Comparison of ENCODE assay signal across 8 cellular contexts in the genomic region with DNA sequence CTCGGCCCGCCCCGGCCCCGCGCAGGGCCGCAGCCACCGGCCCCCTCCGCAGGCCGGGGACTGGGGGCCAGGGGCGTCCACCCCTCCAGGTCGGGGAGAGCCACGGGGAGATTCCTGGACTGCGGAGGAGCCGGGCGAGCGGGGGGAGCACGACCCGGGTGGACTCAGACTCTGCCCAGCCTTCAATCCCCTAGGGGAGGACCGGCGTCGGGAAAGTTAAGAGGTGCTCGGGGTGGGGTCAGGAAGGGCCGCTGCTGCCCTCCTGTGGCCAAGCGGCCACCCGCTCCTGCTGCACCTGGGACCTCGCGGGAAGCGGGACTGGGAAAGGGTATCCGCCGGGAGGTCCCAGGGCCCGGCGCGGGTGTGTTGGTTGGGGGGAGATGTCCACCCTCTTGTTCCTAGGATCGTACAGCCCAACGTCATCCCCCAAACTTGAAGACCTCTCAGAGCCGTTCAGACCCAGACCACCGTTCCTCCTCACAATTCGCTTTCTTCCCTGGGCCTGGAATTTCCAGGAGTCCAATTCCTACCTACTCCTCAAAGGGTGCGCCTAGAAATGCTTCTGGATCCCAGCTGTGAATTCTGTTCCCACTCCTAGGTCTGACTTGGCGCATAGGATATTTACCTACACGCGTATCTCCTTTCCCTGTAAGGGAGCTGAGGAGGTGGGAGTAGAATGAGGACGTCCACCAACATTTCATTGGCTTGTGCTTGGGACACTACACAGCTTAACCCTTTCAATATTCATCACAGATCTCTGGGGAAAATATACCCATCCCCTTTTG. TPM values are rescaled to one million over a fixed set of nuclear protein-coding genes. Genes with fewer than 3 reads are reported as not detected.
A peak's percentile ranks its signal among the peaks of the same experiment; 100 is the strongest.
DNase-seq lines count a peak whose midpoint lies in the region; ATAC-seq and TF ChIP-seq lines count a peak whose summit lies in the region.

No MANE protein-coding gene starts in this region.

- peak overlapping the region; percentile 81 for H3K4me3 Mint-ChIP-seq in activated naive CD4-positive, alpha-beta T cell treated with anti-CD3 and anti-CD28 coated beads, Interleukin-2, amount 10 ng/mL, durations not matched to agents 7 days and 5 days

- TF ChIP-seq POLR2A in gastroesophageal sphincter (IDR thresholded peaks at IDR 0.05) (no peak), tibial nerve (IDR thresholded peaks at IDR 0.05) (no peak)

- TF ChIP-seq EP300 in gastroesophageal sphincter (IDR thresholded peaks at IDR 0.05) (no peak), tibial nerve (IDR thresholded peaks at IDR 0.05) (peak; percentile 27 to 43)

- peak; percentile 94 for DNase-seq in GM03348 (ENCODE audit: low spot score)
- DNase-seq in H4 (ENCODE audit: low spot score): peak; percentile 77
- DNase-seq in LHCN-M2 (ENCODE audit: low read depth): peak; percentile 88
- peak; percentile 94 to 95 for DNase-seq in SJCRH30
- DNase-seq in activated naive CD4-positive, alpha-beta T cell treated with anti-CD3 and anti-CD28 coated beads, Interleukin-2, amount 10 ng/mL, durations not matched to agents 7 days and 5 days: peak; percentile 73
- peak; percentile 80 to 82 for DNase-seq in tibial nerve (ENCODE audit: low spot score in 2 of 2)

- CTCF ChIA-PET in activated naive CD4-positive, alpha-beta T cell treated with anti-CD3 and anti-CD28 coated beads, Interleukin-2, amount 10 ng/mL, durations not matched to agents 7 days and 5 days (lab: Charles Lee): interaction anchor here (0.7 to 5.9 kb wide), 13 partner anchors 8 to 365 kb away, joined by 3 to 49 read pairs (median 4); partner anchors contain the start of genes LRIG2, MOV10 and ST7L

- H3K4me1 ChIP-seq in SJCRH30 (peaks cover 17% of the 10 kb centered on the region; the same call in 1 of the 2 replicates), gastroesophageal sphincter (peaks cover 0 to 46% (median 26%) of the 10 kb centered on the region in 3 donors), neuron (ENCODE audit: insufficient read depth, low read length) (peaks cover 30% of the 10 kb centered on the region), tibial nerve (peaks cover 0 to 44% (median 27%) of the 10 kb centered on the region in 4 donors)

- H3K27me3 Mint-ChIP-seq in activated naive CD4-positive, alpha-beta T cell treated with anti-CD3 and anti-CD28 coated beads, Interleukin-2, amount 10 ng/mL, durations not matched to agents 7 days and 5 days: peaks cover 53% of the 10 kb centered on the region

- H2AFZ ChIP-seq in neuron (ENCODE audit: low read depth, low read length): no peak overlapping the region

- H3K27me3 ChIP-seq in SJCRH30: no peaks in the 10 kb centered on the region
- H3K27me3 ChIP-seq in gastroesophageal sphincter: no peaks in the 10 kb centered on the region
- peaks cover 30% of the 10 kb centered on the region for H3K27me3 ChIP-seq in neuron (ENCODE audit: insufficient read depth, low read length)
- H3K27me3 ChIP-seq in tibial nerve: no peaks in the 10 kb centered on the region

- TF ChIP-seq CTCF in gastroesophageal sphincter (IDR thresholded peaks at IDR 0.05) (peak in 3 of 4 experiments; percentile 88 to 97 (median 95)), tibial nerve (IDR thresholded peaks at IDR 0.05) (peak; percentile 93 to 97 (median 95))

- no peaks in the 10 kb centered on the region for H3K9me3 Mint-ChIP-seq in activated naive CD4-positive, alpha-beta T cell treated with anti-CD3 and anti-CD28 coated beads, Interleukin-2, amount 10 ng/mL, durations not matched to agents 7 days and 5 days

- H3K36me3 Mint-ChIP-seq in activated naive CD4-positive, alpha-beta T cell treated with anti-CD3 and anti-CD28 coated beads, Interleukin-2, amount 10 ng/mL, durations not matched to agents 7 days and 5 days: no peaks in the 10 kb centered on the region

- peak overlapping the region; percentile 91 for H3K4me3 ChIP-seq in SJCRH30
- H3K4me3 ChIP-seq in gastroesophageal sphincter: peak overlapping the region; percentile 94 to 97
- H3K4me3 ChIP-seq in neuron (ENCODE audit: low read length): peak overlapping the region; percentile 76
- H3K4me3 ChIP-seq in tibial nerve: peak overlapping the region; percentile 69 to 98 (median 97)

- peaks cover 41% of the 10 kb centered on the region for H3K4me1 Mint-ChIP-seq in activated naive CD4-positive, alpha-beta T cell treated with anti-CD3 and anti-CD28 coated beads, Interleukin-2, amount 10 ng/mL, durations not matched to agents 7 days and 5 days

- no peak overlapping the region for H3K27ac Mint-ChIP-seq in activated naive CD4-positive, alpha-beta T cell treated with anti-CD3 and anti-CD28 coated beads, Interleukin-2, amount 10 ng/mL, durations not matched to agents 7 days and 5 days

- H3K9me3 ChIP-seq in SJCRH30 (replicated peaks) (no peaks in the 10 kb centered on the region), gastroesophageal sphincter (no peaks in the 10 kb centered on the region), neuron (ENCODE audit: low read length) (no peaks in the 10 kb centered on the region), tibial nerve (no peaks in the 10 kb centered on the region)

- ATAC-seq in gastroesophageal sphincter: peak; percentile 85

- H3K36me3 ChIP-seq in SJCRH30: no peaks in the 10 kb centered on the region
- H3K36me3 ChIP-seq in gastroesophageal sphincter: peaks cover 0 to 14% of the 10 kb centered on the region in 2 donors
- H3K36me3 ChIP-seq in neuron (ENCODE audit: insufficient read depth, low read length): peaks cover 6% of the 10 kb centered on the region
- peaks cover 0 to 5% (median 0%) of the 10 kb centered on the region in 3 donors for H3K36me3 ChIP-seq in tibial nerve

- WGBS in gastroesophageal sphincter (ENCODE audit: low coverage in 1 of 2), 2 donors: 21 to 23% methylated on average over 5 to 8 of the region's 43 CpGs
- WGBS in tibial nerve, 2 donors: 10% methylated on average over 23 to 24 of the region's 43 CpGs

- H3K27ac ChIP-seq in SJCRH30 (peak overlapping the region; percentile 26; the same call in 1 of the 2 replicates), gastroesophageal sphincter (peak overlapping the region in 3 of 4 donors; percentile 93 to 100 (median 96)), tibial nerve (peak overlapping the region; percentile 95 to 100 (median 98))

RNA-seq across cellular contexts. Expression of gene RHOC, which starts 0.5 kb away (rescaled TPM):
- 218 and 228 TPM in 2 replicates for total RNA-seq in H4 (2014; rRNA removed; shearing (Covaris generic))
- total RNA-seq in LHCN-M2 (2014; rRNA removed): 518 and 661 TPM in 2 replicates
- 1,122 TPM for polyA plus RNA-seq in LHCN-M2 (2012)
- total RNA-seq in SJCRH30 (2014; rRNA removed; shearing (Covaris generic)): 72.4 and 87.5 TPM in 2 replicates
- total RNA-seq in gastroesophageal sphincter: 100 to 1,000 TPM; 183 to 354 (median 240) TPM
- total RNA-seq in tibial nerve: 100 to 1,000 TPM; 225 to 297 (median 293) TPM

RNA-seq across cellular contexts. Expression of gene PPM1J, which starts 7.7 kb away (rescaled TPM):
- total RNA-seq in H4 (2014; rRNA removed; shearing (Covaris generic)): 0.10 and 0.45 TPM in 2 replicates
- total RNA-seq in LHCN-M2 (2014; rRNA removed) (0.32 and 1.1 TPM in 2 replicates), gastroesophageal sphincter (1 to 10 TPM in 2 of 4 donors, under 1 TPM in 2; 0.35 to 2.8 (median 1.7) TPM), tibial nerve (1 to 10 TPM in 3 of 4 donors, under 1 TPM in 1; 0.66 to 3.3 (median 1.8) TPM)
- 1.2 TPM for polyA plus RNA-seq in LHCN-M2 (2012)
- total RNA-seq in SJCRH30 (2014; rRNA removed; shearing (Covaris generic)): 0.85 and 1.2 TPM in 2 replicates

RNA-seq across cellular contexts. Expression of gene MOV10, which starts 33.0 kb away (rescaled TPM):
- total RNA-seq in H4 (2014; rRNA removed; shearing (Covaris generic)): 31.9 and 42.8 TPM in 2 replicates
- total RNA-seq in LHCN-M2 (2014; rRNA removed) (38.5 and 45.1 TPM in 2 replicates), gastroesophageal sphincter (10 to 100 TPM; 13.4 to 25.3 (median 18.8) TPM), tibial nerve (10 to 100 TPM; 30.6 to 69.9 (median 43.8) TPM)
- 50.5 TPM for polyA plus RNA-seq in LHCN-M2 (2012)
- 35.4 and 45.7 TPM in 2 replicates for total RNA-seq in SJCRH30 (2014; rRNA removed; shearing (Covaris generic))

Comparison
In these comparisons a context has a peak if more than half of its experiments do, and no peak if none do; other contexts are left out.
1. Peak in every context shown above with its lines: DNase-seq, ATAC-seq, H3K4me3 ChIP-seq and H3K27ac ChIP-seq.
2. H3K27ac ChIP-seq: peak in every context shown above with its lines; median percentile 98 in tibial nerve; 96 in gastroesophageal sphincter; 26 in SJCRH30.